In genomic region chr12:78470354-78471195, GRCh38 we compare ENCODE assay signal across 8 cellular contexts.
DNase-seq lines count a peak whose midpoint lies in the region; ATAC-seq and TF ChIP-seq lines count a peak whose summit lies in the region.

No MANE protein-coding gene starts in this region.

- H3K27me3 ChIP-seq in Caco-2 (replicated peaks; ENCODE audit: control insufficient read depth, insufficient read depth, low read length) = no peaks in the 10 kb centered on the region

- H3K4me3 Mint-ChIP-seq in Caco-2 (ENCODE audit: unreplicated experiment) = no peak overlapping the region

- intact Hi-C loops in Caco-2 (cut with micrococcal nuclease; ENCODE audit: unreplicated experiment) = loop anchor here (1.0 to 10.0 kb wide), 4 partner anchors 114 to 904 kb away; no protein-coding TSS in a partner anchor

- H3K4me3 ChIP-seq in Caco-2 (ENCODE audit: low read depth, low read length) = no peak overlapping the region

- CTCF ChIA-PET in Caco-2 (lab: Charles Lee) = interaction anchor here (0.6 to 1.0 kb wide), 5 partner anchors 99 to 904 kb away, joined by 3 to 4 read pairs (median 3); no protein-coding TSS in a partner anchor

- no peaks in the 10 kb centered on the region for H3K36me3 Mint-ChIP-seq in Caco-2 (ENCODE audit: insufficient read depth, unreplicated experiment)

- in situ Hi-C loops in T47D (cut with HindIII; ENCODE audit: low pct_unique_long_range_greater_than_20kb, low sequenced_read_pairs) = no loop called here

- peaks cover 6% of the 10 kb centered on the region for H3K27me3 Mint-ChIP-seq in Caco-2 (ENCODE audit: insufficient read depth, unreplicated experiment)

- no peak for ATAC-seq in GM21390 (IDR thresholded peaks at IDR 0.05; ENCODE audit: unreplicated experiment)
- no peak for ATAC-seq in HG02970 (IDR thresholded peaks at IDR 0.05; ENCODE audit: low FRiP score, unreplicated experiment)

- no peaks in the 10 kb centered on the region for H3K4me1 Mint-ChIP-seq in Caco-2 (ENCODE audit: low read depth, unreplicated experiment)

- no peaks in the 10 kb centered on the region for H3K9me3 Mint-ChIP-seq in Caco-2 (ENCODE audit: unreplicated experiment)

- H3K9me3 ChIP-seq in Caco-2 = no peaks in the 10 kb centered on the region

- DNase-seq in Caco-2 (peak; percentile 48 to 50), H4 (ENCODE audit: low spot score) (peak; percentile 43), NCI-H2196 (lab: John Stamatoyannopoulos, UW; ENCODE audit: unreplicated experiment) (peak; percentile 49), T47D (ENCODE audit: low read depth in 1 of 2, low spot score in 1 of 2) (peak; percentile 14 to 78), mucosa of gallbladder (ENCODE audit: low spot score) (peak; percentile 16), germinal center (ENCODE audit: low spot score) (no peak)

- POLR2A ChIA-PET in Caco-2 (lab: Charles Lee) = no interaction called here

- TF ChIP-seq CTCF in Caco-2 (IDR thresholded peaks at IDR 0.05; ENCODE audit: insufficient read depth in 1 of 2, low read depth in 1 of 2, low read length in 1 of 2, severe bottlenecking in 1 of 2, unreplicated experiment in 1 of 2) = peak; percentile 65 to 74

- H3K36me3 ChIP-seq in Caco-2 (ENCODE audit: control insufficient read depth, insufficient read depth, low read length) = no peaks in the 10 kb centered on the region

- no TSS peak for BruUV-seq in Caco-2 (replicated peaks; lab: Mats Ljungman, UMichigan)

- H3K27ac Mint-ChIP-seq in Caco-2 (ENCODE audit: unreplicated experiment) = no peak overlapping the region

- H3K4me1 ChIP-seq in Caco-2 = no peaks in the 10 kb centered on the region
